ENCODE assay signal across 14 cellular contexts in the genomic region with DNA sequence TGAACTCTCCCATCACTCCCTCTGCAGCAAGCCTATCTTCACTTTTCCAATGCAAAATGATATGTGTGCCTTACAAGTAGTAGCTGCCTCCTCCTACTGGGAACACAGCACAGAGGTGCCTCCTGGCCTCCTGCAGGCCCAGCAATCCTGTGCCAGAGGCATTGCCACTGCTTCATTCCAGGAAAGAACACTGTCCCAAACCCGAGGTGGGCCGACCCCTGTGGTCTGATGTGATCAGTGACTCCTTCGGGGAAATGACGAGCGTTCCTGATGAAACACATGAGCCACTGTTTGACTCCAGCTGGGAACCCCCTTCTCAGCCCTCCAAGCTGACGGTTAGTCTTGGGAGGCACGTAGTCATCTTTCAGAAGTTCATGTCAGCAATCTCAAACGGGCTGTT. TPM values are rescaled to one million over a fixed set of nuclear protein-coding genes. Genes with fewer than 3 reads are reported as not detected.
DNase-seq lines count a peak whose midpoint lies in the region; ATAC-seq lines count a peak whose summit lies in the region.
"Had no signal": no experiment of that assay in that cellular context is flagged by ENCODE, and none has a peak within 500 bp of the region (broad histone marks: within the 10 kb centered on the region; RNA-seq: fewer than 3 reads in every experiment).

No MANE protein-coding gene starts in this region.

- no peaks in the 10 kb centered on the region for H3K4me1 ChIP-seq in thymus (ENCODE audit: control insufficient read depth, insufficient read depth, low read length)
- H3K4me1 ChIP-seq: Caco-2 had no signal

- H3K9me3 ChIP-seq in thymus (ENCODE audit: control insufficient read depth): no peaks in the 10 kb centered on the region
- H3K9me3 ChIP-seq: Caco-2, thyroid gland had no signal

- H3K4me3 Mint-ChIP-seq in activated naive CD4-positive, alpha-beta T cell treated with anti-CD3 and anti-CD28 coated beads, Interleukin-2, amount 10 ng/mL, durations not matched to agents 7 days and 5 days: no peak overlapping the region

- peak overlapping the region; percentile 46 for H3K27ac ChIP-seq in thymus (ENCODE audit: low read depth)
- H3K27ac ChIP-seq: thyroid gland, VCaP had no signal

- no peaks in the 10 kb centered on the region for H3K9me3 Mint-ChIP-seq in activated naive CD4-positive, alpha-beta T cell treated with anti-CD3 and anti-CD28 coated beads, Interleukin-2, amount 10 ng/mL, durations not matched to agents 7 days and 5 days

- H3K27me3 ChIP-seq in thymus (ENCODE audit: control insufficient read depth, insufficient read depth): no peaks in the 10 kb centered on the region
- H3K27me3 ChIP-seq: thyroid gland had no signal

- 97% methylated on average over 8 of the region's 8 CpGs for WGBS in thymus

- CTCF ChIA-PET in activated naive CD4-positive, alpha-beta T cell treated with anti-CD3 and anti-CD28 coated beads, Interleukin-2, amount 10 ng/mL, durations not matched to agents 7 days and 5 days (lab: Charles Lee): interaction anchor here (0.6 to 1.6 kb wide), 2 partner anchors 18 to 424 kb away, joined by 3 read pairs; no protein-coding TSS in a partner anchor

- ATAC-seq in GM18867 (IDR thresholded peaks at IDR 0.05; ENCODE audit: unreplicated experiment): no peak
- no peak for ATAC-seq in GM18498 (IDR thresholded peaks at IDR 0.05; ENCODE audit: unreplicated experiment)
- ATAC-seq in GM19023 (IDR thresholded peaks at IDR 0.05; ENCODE audit: unreplicated experiment): no peak
- ATAC-seq: GM12878 had no signal

- H3K36me3 ChIP-seq in thymus (ENCODE audit: control insufficient read depth, insufficient read depth): peaks cover 70% of the 10 kb centered on the region

- H3K4me1 Mint-ChIP-seq in activated naive CD4-positive, alpha-beta T cell treated with anti-CD3 and anti-CD28 coated beads, Interleukin-2, amount 10 ng/mL, durations not matched to agents 7 days and 5 days: peaks cover 12% of the 10 kb centered on the region

- H3K36me3 Mint-ChIP-seq in activated naive CD4-positive, alpha-beta T cell treated with anti-CD3 and anti-CD28 coated beads, Interleukin-2, amount 10 ng/mL, durations not matched to agents 7 days and 5 days: peaks cover 29% of the 10 kb centered on the region

- H3K27me3 Mint-ChIP-seq in activated naive CD4-positive, alpha-beta T cell treated with anti-CD3 and anti-CD28 coated beads, Interleukin-2, amount 10 ng/mL, durations not matched to agents 7 days and 5 days: no peaks in the 10 kb centered on the region

- DNase-seq in stimulated activated CD4-positive, alpha-beta T cell treated with anti-CD3 and anti-CD28 coated beads, Interleukin-15, amount 100 ng/mL, for 48 hours (ENCODE audit: low read depth in 2 of 2): peak; percentile 21 to 29
- DNase-seq in stimulated activated CD4-positive, alpha-beta T cell treated with anti-CD3 and anti-CD28 coated beads, Interleukin-4, amount 100 ng/mL, for 1 hour: no peak
- DNase-seq in activated naive CD4-positive, alpha-beta T cell treated with anti-CD3 and anti-CD28 coated beads, Interleukin-2, amount 10 ng/mL, durations not matched to agents 7 days and 5 days: no peak
- peak; percentile 48 for DNase-seq in iris pigment epithelial cell (ENCODE audit: low read depth)
- DNase-seq: Caco-2, midbrain, NCI-H2081, thyroid gland had no signal

- H3K27ac Mint-ChIP-seq in activated naive CD4-positive, alpha-beta T cell treated with anti-CD3 and anti-CD28 coated beads, Interleukin-2, amount 10 ng/mL, durations not matched to agents 7 days and 5 days: peak overlapping the region; percentile 75

- no peak overlapping the region for H3K4me3 ChIP-seq in thymus (ENCODE audit: low read length)
- H3K4me3 ChIP-seq: GM12878, thyroid gland had no signal

RNA-seq across cellular contexts. Expression of a gene that starts 19.5 kb away (rescaled TPM):
- 134 TPM for polyA plus RNA-seq in thymus

RNA-seq across cellular contexts. Expression of a gene that starts 55.9 kb away (rescaled TPM):
- 9.4 TPM for polyA plus RNA-seq in thymus

Comparison
In these comparisons a context has a peak if more than half of its experiments do, and no peak if none do; other contexts are left out.
1. DNase-seq: peak in stimulated activated CD4-positive, alpha-beta T cell treated with anti-CD3 and anti-CD28 coated beads, Interleukin-15, amount 100 ng/mL, for 48 hours (2 of 2) and iris pigment epithelial cell (single experiment); none in stimulated activated CD4-positive, alpha-beta T cell treated with anti-CD3 and anti-CD28 coated beads, Interleukin-4, amount 100 ng/mL, for 1 hour (single experiment) and activated naive CD4-positive, alpha-beta T cell treated with anti-CD3 and anti-CD28 coated beads, Interleukin-2, amount 10 ng/mL, durations not matched to agents 7 days and 5 days (single experiment).